In the genomic region with DNA sequence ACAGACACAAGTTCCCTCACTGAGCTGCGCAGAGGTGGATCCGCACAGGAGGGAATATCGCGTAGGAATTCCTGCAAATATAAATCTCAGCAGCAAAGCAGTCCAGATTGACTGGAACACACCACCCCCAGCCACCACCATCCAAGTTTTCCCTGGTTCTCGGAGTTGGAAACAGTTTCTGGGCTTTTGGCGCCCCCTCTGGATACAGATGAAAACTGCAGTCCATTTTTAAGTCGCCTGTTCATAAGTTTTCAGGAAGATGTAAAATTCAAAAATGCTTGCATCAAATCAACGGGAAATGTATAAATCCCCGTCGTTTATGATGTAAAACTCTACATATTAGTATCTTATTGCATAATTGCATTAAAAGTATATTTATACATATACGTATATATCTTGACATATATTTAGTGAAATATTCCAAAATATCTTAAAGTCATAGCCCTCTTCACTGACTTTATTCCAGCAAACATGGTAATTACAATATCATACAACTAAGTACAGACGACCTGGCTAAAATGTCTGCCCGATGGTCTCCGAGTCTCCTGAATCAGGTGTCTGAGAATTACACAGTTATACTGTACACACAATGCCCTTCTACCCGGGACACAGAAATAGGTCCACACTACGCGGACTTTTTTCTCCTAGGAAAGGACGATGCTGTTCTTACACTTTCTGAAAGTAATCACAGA, we compare ENCODE assay signal across 8 cellular contexts. TPM values are rescaled to one million over a fixed set of nuclear protein-coding genes. Genes with fewer than 3 reads are reported as not detected.
DNase-seq lines count a peak whose midpoint lies in the region; ATAC-seq and TF ChIP-seq lines count a peak whose summit lies in the region.

No MANE protein-coding gene starts in this region.

- TF ChIP-seq CTCF in GM12873 (IDR thresholded peaks at IDR 0.05; ENCODE audit: insufficient read depth, low read depth, low read length, missing control alignments): peak; percentile 72

- peak; percentile 16 for ATAC-seq in left ventricle myocardium superior
- no peak for ATAC-seq in GM18858 (IDR thresholded peaks at IDR 0.05; ENCODE audit: unreplicated experiment)

- peak; percentile 89 for DNase-seq in Ammon's horn (ENCODE audit: low spot score)
- peak; percentile 33 for DNase-seq in NCI-H2196 treated with DMSO at 0.1 percent for 48 hours (lab: John Stamatoyannopoulos, UW; ENCODE audit: unreplicated experiment)
- peak in 53 of 58 donors; percentile 34 to 88 (median 71) for DNase-seq in anterior cingulate cortex (lab: John Stamatoyannopoulos, UW)
- peak; percentile 58 for DNase-seq in left ventricle myocardium superior
- peak; percentile 83 for DNase-seq in putamen (ENCODE audit: low spot score)
- DNase-seq in SIG-M5 treated with dmso at 0.1 percent for 504 hours (lab: John Stamatoyannopoulos, UW; ENCODE audit: unreplicated experiment): no peak

- intact Hi-C loops in left ventricle myocardium superior (cut with micrococcal nuclease): no loop called here

RNA-seq across cellular contexts. Expression of a gene that starts 2.1 kb away (rescaled TPM):
- total RNA-seq in left ventricle myocardium superior: 7.3 TPM
